9 cellular contexts compared by ENCODE assay signal in the genomic region with DNA sequence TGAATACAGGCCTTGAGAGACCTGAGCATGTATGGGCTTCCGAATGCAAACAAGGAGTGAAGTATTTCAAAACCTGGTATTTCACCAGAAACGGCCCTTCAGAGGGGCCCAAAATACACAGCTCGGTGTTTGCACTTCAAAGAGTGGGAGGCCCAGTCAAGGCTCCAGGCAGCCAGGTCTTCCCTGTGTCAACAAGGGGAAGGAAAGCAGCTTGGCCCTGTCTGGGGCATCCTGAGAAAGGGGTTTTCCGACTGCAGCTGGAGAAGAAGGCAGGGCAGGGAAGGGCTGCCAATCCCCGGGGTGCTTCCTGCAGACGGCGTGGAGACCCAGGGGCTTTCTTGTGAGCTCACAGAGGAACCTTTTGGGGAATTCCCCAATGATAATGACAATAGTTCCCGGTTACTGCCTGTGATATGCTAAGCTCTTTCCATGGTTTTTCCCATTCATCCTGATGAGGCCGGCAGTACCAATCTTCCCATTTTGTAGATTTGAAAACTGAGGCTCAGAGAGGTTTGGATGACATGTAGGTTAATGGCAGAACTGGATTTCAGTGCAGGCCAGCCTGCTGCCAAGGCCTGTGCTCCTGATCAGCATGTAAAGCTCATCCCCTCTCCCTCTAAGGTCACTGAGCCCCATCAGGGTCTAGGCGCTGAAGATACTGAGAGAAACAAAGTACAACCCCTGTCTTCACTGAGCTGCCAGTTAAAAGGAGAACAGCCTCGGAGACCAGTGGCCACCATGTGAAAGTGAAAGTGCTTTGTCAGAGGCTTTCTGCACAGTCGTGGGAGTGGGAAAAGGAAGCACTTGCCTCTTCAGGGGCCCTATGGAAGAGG. TPM values are rescaled to one million over a fixed set of nuclear protein-coding genes. Genes with fewer than 3 reads are reported as not detected.
DNase-seq lines count a peak whose midpoint lies in the region; ATAC-seq and TF ChIP-seq lines count a peak whose summit lies in the region.
"Had no signal": no experiment of that assay in that cellular context is flagged by ENCODE, and none has a peak within 500 bp of the region (broad histone marks: within the 10 kb centered on the region; RNA-seq: fewer than 3 reads in every experiment).

No MANE protein-coding gene starts in this region.

- no peaks in the 10 kb centered on the region for H4K20me1 ChIP-seq in mammary epithelial cell (ENCODE audit: insufficient read depth, low read length)

- in situ Hi-C loops in mammary epithelial cell (cut with MboI; ENCODE audit: low sequenced_read_pairs in 2 of 2): no loop called here

- TF ChIP-seq CTCF in mammary epithelial cell (conservative IDR thresholded peaks at IDR 0.05 in 1 of 2, IDR thresholded peaks at IDR 0.05 in 1 of 2; ENCODE audit: extremely low read depth in 1 of 2, insufficient read depth in 1 of 2, low read depth in 1 of 2, low read length in 2 of 2): no peak

- CTCF ChIA-PET in mammary epithelial cell (lab: Charles Lee; ENCODE audit: low non-redundant PET): no interaction called here

- peaks cover 8% of the 10 kb centered on the region for H3K27me3 ChIP-seq in mammary epithelial cell (ENCODE audit: insufficient read depth, low read length)
- no peaks in the 10 kb centered on the region for H3K27me3 ChIP-seq in muscle layer of colon (ENCODE audit: control insufficient read depth in 1 of 2, insufficient read depth in 2 of 2, low read length in 2 of 2)

- no peak overlapping the region for H3K9ac ChIP-seq in mammary epithelial cell (ENCODE audit: insufficient read depth, low read length)
- H3K9ac ChIP-seq in muscle layer of colon (ENCODE audit: low read length): no peak overlapping the region

- dilution Hi-C loops in mammary epithelial cell (cut with HindIII; ENCODE audit: low sequenced_read_pairs): no loop called here

- H3K36me3 ChIP-seq in mammary epithelial cell (ENCODE audit: insufficient read depth, low read length) (no peaks in the 10 kb centered on the region), muscle layer of colon (ENCODE audit: insufficient read depth, low read length) (no peaks in the 10 kb centered on the region)

- ATAC-seq in GM21786 (IDR thresholded peaks at IDR 0.05; ENCODE audit: unreplicated experiment): peak; percentile 40

- H3K9me3 ChIP-seq in mammary epithelial cell (replicated peaks; ENCODE audit: insufficient read depth, low read length) (no peaks in the 10 kb centered on the region), muscle layer of colon (ENCODE audit: low read length) (no peaks in the 10 kb centered on the region)

- H3K4me3 ChIP-seq in mammary epithelial cell (replicated peaks in 1 of 3; ENCODE audit: insufficient read depth in 1 of 3, low read depth in 2 of 3, low read length in 3 of 3) (no peak overlapping the region), muscle layer of colon (ENCODE audit: low read depth in 1 of 2, low read length in 2 of 2) (peak overlapping the region; percentile 6 to 49)

- H3K4me2 ChIP-seq in mammary epithelial cell (ENCODE audit: insufficient read depth, low read depth, low read length): peak overlapping the region; percentile 25

- H3K79me2 ChIP-seq in mammary epithelial cell (ENCODE audit: insufficient read depth, low read length): no peaks in the 10 kb centered on the region

- H3K27ac ChIP-seq in mammary epithelial cell (ENCODE audit: insufficient read depth, low read depth, low read length): no peak overlapping the region
- H3K27ac ChIP-seq in muscle layer of colon (ENCODE audit: low read depth, low read length): no peak overlapping the region
- H3K27ac ChIP-seq: VCaP had no signal

- intact Hi-C loops in mammary epithelial cell (cut with micrococcal nuclease): no loop called here

- WGBS in mammary epithelial cell (ENCODE audit: low coverage, missing lambda C conversion rate): 29% methylated on average over 12 of the region's 12 CpGs

- BruUV-seq in mammary epithelial cell (replicated peaks; lab: Mats Ljungman, UMichigan): no TSS peak

- H2AFZ ChIP-seq in mammary epithelial cell (ENCODE audit: low read depth, low read length): peak overlapping the region; percentile 60

- peak; percentile 87 for DNase-seq in OCI-M1 (lab: John Stamatoyannopoulos, UW)
- DNase-seq in mammary epithelial cell: peak; percentile 30
- DNase-seq in COLO829 (ENCODE audit: low spot score): no peak
- DNase-seq in cortex of kidney (lab: John Stamatoyannopoulos, UW): no peak
- DNase-seq in HCEC 1CT: no peak
- no peak for DNase-seq in superior temporal gyrus (ENCODE audit: extremely low spot score)

- H3K4me1 ChIP-seq in mammary epithelial cell (ENCODE audit: insufficient read depth, low read length) (no peaks in the 10 kb centered on the region), muscle layer of colon (ENCODE audit: insufficient read depth, low read length) (peaks cover 29% of the 10 kb centered on the region)

RNA-seq across cellular contexts. Expression of a gene that starts 43.0 kb away (rescaled TPM):
- total RNA-seq in mammary epithelial cell: 10 to 100 TPM; 27.6 to 32.0 TPM
- polyA plus RNA-seq in mammary epithelial cell: 21.2 TPM
- 53.7 TPM for polyA minus RNA-seq in mammary epithelial cell

Comparison
In these comparisons a context has a peak if more than half of its experiments do, and no peak if none do; other contexts are left out.
1. DNase-seq: peak in OCI-M1 (single experiment) and mammary epithelial cell (single experiment); none in COLO829 (single experiment), cortex of kidney (single experiment), HCEC 1CT (single experiment) and superior temporal gyrus (single experiment).
2. H3K4me3 ChIP-seq: peak in muscle layer of colon (2 of 2); none in mammary epithelial cell (0 of 3).